Comparison of ENCODE assay signal across 8 cellular contexts in the genomic region with DNA sequence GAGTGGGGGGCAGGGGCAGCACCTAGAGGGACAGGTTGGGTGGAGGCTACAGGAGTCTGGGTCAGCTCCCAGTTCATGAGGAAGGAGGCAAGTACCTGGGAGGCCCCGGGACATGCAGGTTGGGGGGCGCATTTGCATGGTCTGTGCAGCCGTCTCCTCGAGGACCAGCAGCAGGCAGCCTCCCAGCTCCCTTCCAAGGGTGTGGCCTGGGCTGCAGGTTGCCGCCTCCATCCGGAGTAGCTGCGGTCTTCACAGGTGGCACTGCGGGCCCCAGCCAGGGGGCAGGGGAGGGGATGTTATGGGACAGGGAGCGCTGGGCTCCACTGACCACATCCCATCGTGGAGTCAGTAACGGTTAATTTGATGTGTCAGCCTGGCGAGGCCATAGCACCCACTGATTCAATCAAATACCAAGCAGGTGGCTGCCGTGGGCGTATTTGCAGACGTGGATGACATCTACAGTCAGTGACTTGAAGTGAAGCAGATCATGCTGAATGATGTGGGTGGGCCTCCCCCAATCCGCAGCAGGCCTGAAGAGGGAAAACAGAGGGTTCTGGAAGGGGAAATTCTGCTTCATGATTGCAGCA.
A peak's percentile ranks its signal among the peaks of the same experiment; 100 is the strongest.
DNase-seq lines count a peak whose midpoint lies in the region; ATAC-seq, FAIRE-seq and TF ChIP-seq lines count a peak whose summit lies in the region.

No MANE protein-coding gene starts in this region.

- H3K27me3 ChIP-seq in subcutaneous abdominal adipose tissue (ENCODE audit: control insufficient read depth in 5 of 5, insufficient read depth in 4 of 5, low read length in 5 of 5), result no peaks in the 10 kb centered on the region

- ATAC-seq in activated CD4-positive, CD25-positive, alpha-beta regulatory T cell treated with anti-CD3 and anti-CD28 coated beads, Interleukin-2, amount 50 U/mL, for 24 hours, result peak; percentile 94 to 95
- ATAC-seq in GM21717 (IDR thresholded peaks at IDR 0.05; ENCODE audit: unreplicated experiment) (no peak), left cardiac atrium (no peak)

- TF ChIP-seq CTCF in kidney (IDR thresholded peaks at IDR 0.05; ENCODE audit: borderline replicate concordance, extremely low read depth, insufficient read depth), result no peak

- H3K36me3 ChIP-seq in kidney (ENCODE audit: control insufficient read depth in 1 of 2, insufficient read depth in 2 of 2, low read length in 2 of 2), result no peaks in the 10 kb centered on the region
- H3K36me3 ChIP-seq in subcutaneous abdominal adipose tissue (ENCODE audit: control insufficient read depth in 5 of 5, insufficient read depth in 5 of 5, low read length in 5 of 5), result peaks cover 0 to 6% (median 0%) of the 10 kb centered on the region in 5 donors

- no peak for FAIRE-seq in kidney (lab: Jason Lieb, UNC)

- intact Hi-C loops in kidney (cut with DNase I) (no loop called here), left cardiac atrium (cut with DNase I) (no loop called here)

- peak; percentile 63 to 78 for DNase-seq in activated CD4-positive, alpha-beta T cell treated with anti-CD3 and anti-CD28 coated beads for 24 hours (ENCODE audit: low read depth in 2 of 2)
- DNase-seq in activated CD4-positive, alpha-beta T cell treated with anti-CD3 and anti-CD28 coated beads for 1 hour, result no peak
- peak; percentile 73 for DNase-seq in kidney
- no peak for DNase-seq in HPDE6-E6E7 (ENCODE audit: extremely low spot score)
- DNase-seq in left cardiac atrium, result no peak

- peaks cover 0 to 12% of the 10 kb centered on the region in 2 donors for H3K4me1 ChIP-seq in kidney (ENCODE audit: control insufficient read depth in 1 of 2, insufficient read depth in 1 of 2, low read depth in 1 of 2, low read length in 2 of 2)
- H3K4me1 ChIP-seq in subcutaneous abdominal adipose tissue (ENCODE audit: control insufficient read depth in 5 of 5, insufficient read depth in 5 of 5, low read length in 5 of 5), result peaks cover 18 to 58% (median 44%) of the 10 kb centered on the region in 5 donors

- H3K4me3 ChIP-seq in kidney (ENCODE audit: low read length in 2 of 2) (no peak overlapping the region), subcutaneous abdominal adipose tissue (ENCODE audit: low read depth in 1 of 5, low read length in 5 of 5) (no peak overlapping the region)

- no peak overlapping the region for H3K27ac ChIP-seq in kidney (ENCODE audit: low read depth in 2 of 2, low read length in 2 of 2)
- peak overlapping the region; percentile 88 for H3K27ac ChIP-seq in subcutaneous abdominal adipose tissue (ENCODE audit: low read depth, low read length)

- H3K9ac ChIP-seq in kidney (ENCODE audit: low read length in 2 of 2) (no peak overlapping the region), subcutaneous abdominal adipose tissue (ENCODE audit: low read length in 5 of 5) (no peak overlapping the region)

- H3K9me3 ChIP-seq in kidney (ENCODE audit: control insufficient read depth in 1 of 2, low read length in 2 of 2), result no peaks in the 10 kb centered on the region
- no peaks in the 10 kb centered on the region for H3K9me3 ChIP-seq in subcutaneous abdominal adipose tissue (ENCODE audit: control insufficient read depth in 5 of 5, low read length in 5 of 5)

Comparison
In these comparisons a context has a peak if more than half of its experiments do, and no peak if none do; other contexts are left out.
1. DNase-seq: peak in activated CD4-positive, alpha-beta T cell treated with anti-CD3 and anti-CD28 coated beads for 24 hours (2 of 2) and kidney (single experiment); none in activated CD4-positive, alpha-beta T cell treated with anti-CD3 and anti-CD28 coated beads for 1 hour (single experiment), HPDE6-E6E7 (single experiment) and left cardiac atrium (single experiment).
2. ATAC-seq: peak in activated CD4-positive, CD25-positive, alpha-beta regulatory T cell treated with anti-CD3 and anti-CD28 coated beads, Interleukin-2, amount 50 U/mL, for 24 hours (2 of 2); none in GM21717 (single experiment) and left cardiac atrium (0 of 2).